In genomic region chr11:64489831-64490441, GRCh38 we compare ENCODE assay signal across 8 cellular contexts.
DNase-seq lines count a peak whose midpoint lies in the region; ATAC-seq and TF ChIP-seq lines count a peak whose summit lies in the region.

No MANE protein-coding gene starts in this region.

- no peaks in the 10 kb centered on the region for H3K9me3 Mint-ChIP-seq in Calu3 (ENCODE audit: low read depth, unreplicated experiment)

- DNase-seq in Calu3 (peak; percentile 69), anterior cingulate cortex (lab: John Stamatoyannopoulos, UW) (peak in 50 of 58 donors; percentile 6 to 75 (median 34)), iPS DF 4.7 (ENCODE audit: extremely low read depth, low spot score) (peak; percentile 9), spleen (peak; percentile 86)
- peak; percentile 63 for DNase-seq in Jurkat, Clone E6-1 (ENCODE audit: low read depth, low spot score)

- CTCF ChIA-PET in Calu3 (lab: Charles Lee), result interaction anchor here (0.7 to 1.3 kb wide), 3 partner anchors 27 to 170 kb away, joined by 3 to 6 read pairs (median 3); no protein-coding TSS in a partner anchor

- H3K27ac ChIP-seq in spleen, result no peak overlapping the region

- no TSS peak for BruUV-seq in Calu3 (replicated peaks; lab: Mats Ljungman, UMichigan)

- ATAC-seq in SK-N-SH treated with all-trans-retinoic acid at 6 μM for 48 hours, result peak; percentile 90
- no peak for ATAC-seq in GM19463 (IDR thresholded peaks at IDR 0.05; ENCODE audit: unreplicated experiment)
- ATAC-seq in HG03342 (IDR thresholded peaks at IDR 0.05; ENCODE audit: unreplicated experiment), result no peak

- no peak overlapping the region for H3K27ac Mint-ChIP-seq in Calu3 (ENCODE audit: unreplicated experiment)

- peaks cover 80% of the 10 kb centered on the region for H3K27me3 Mint-ChIP-seq in Calu3 (ENCODE audit: unreplicated experiment)

- no peak for TF ChIP-seq POLR2A in spleen (IDR thresholded peaks at IDR 0.05)

- H3K9me3 ChIP-seq in spleen, result no peaks in the 10 kb centered on the region

- 22 to 32% (median 23%) methylated on average over 18 to 26 of the region's 26 CpGs for WGBS in spleen, 5 donors

- peak overlapping the region; percentile 41 for H3K4me3 ChIP-seq in Jurkat, Clone E6-1 (ENCODE audit: low read length)
- H3K4me3 ChIP-seq in spleen, result no peak overlapping the region

- peaks cover 0 to 33% (median 12%) of the 10 kb centered on the region in 6 donors for H3K4me1 ChIP-seq in spleen

- peaks cover 0 to 62% (median 14%) of the 10 kb centered on the region in 7 donors for H3K27me3 ChIP-seq in spleen (replicated peaks in 1 of 7)

- no peaks in the 10 kb centered on the region for H3K4me1 Mint-ChIP-seq in Calu3 (ENCODE audit: low read depth, unreplicated experiment)

- no peak overlapping the region for H3K4me3 Mint-ChIP-seq in Calu3 (ENCODE audit: low read depth, unreplicated experiment)

- peak; percentile 75 for TF ChIP-seq CTCF in Calu3 (IDR thresholded peaks at IDR 0.05; ENCODE audit: unreplicated experiment)
- peak; percentile 12 to 83 (median 57) for TF ChIP-seq CTCF in spleen (IDR thresholded peaks at IDR 0.05 in 8 of 11, conservative IDR thresholded peaks at IDR 0.05 in 3 of 11)

- intact Hi-C loops in Calu3 (cut with micrococcal nuclease; ENCODE audit: unreplicated experiment) (no loop called here), spleen (cut with DNase I; ENCODE audit: low total_unique reads) (no loop called here)

- H3K36me3 Mint-ChIP-seq in Calu3 (ENCODE audit: insufficient read depth, unreplicated experiment), result no peaks in the 10 kb centered on the region

- H3K36me3 ChIP-seq in spleen, result no peaks in the 10 kb centered on the region

TF ChIP-seq in SK-N-SH treated with all-trans-retinoic acid at 6 μM for 48 hours, 23 proteins besides CTCF, POLR2A, EP300 and RAD21:
- TF ChIP-seq TSHZ2 (CRISPR knock-in tag; IDR thresholded peaks at IDR 0.05) (no peak), POU6F1 (CRISPR knock-in tag; IDR thresholded peaks at IDR 0.05; ENCODE audit: borderline replicate concordance, low read depth) (no peak), ISL1 (CRISPR knock-in tag; IDR thresholded peaks at IDR 0.05) (no peak), RARB (CRISPR knock-in tag; IDR thresholded peaks at IDR 0.05) (no peak), ZNF565 (CRISPR knock-in tag; conservative IDR thresholded peaks at IDR 0.05; ENCODE audit: low read depth) (no peak), PATZ1 (CRISPR knock-in tag; IDR thresholded peaks at IDR 0.05; ENCODE audit: borderline replicate concordance) (no peak), OSR1 (CRISPR knock-in tag; IDR thresholded peaks at IDR 0.05) (no peak)

Comparison
In these comparisons a context has a peak if more than half of its experiments do, and no peak if none do; other contexts are left out.
1. DNase-seq: peak in every context shown above with its lines; median percentile 86 in spleen; 69 in Calu3; 63 in Jurkat, Clone E6-1; 34 in anterior cingulate cortex; 9 in iPS DF 4.7.